Comparison of ENCODE assay signal across 22 cellular contexts in the genomic region with DNA sequence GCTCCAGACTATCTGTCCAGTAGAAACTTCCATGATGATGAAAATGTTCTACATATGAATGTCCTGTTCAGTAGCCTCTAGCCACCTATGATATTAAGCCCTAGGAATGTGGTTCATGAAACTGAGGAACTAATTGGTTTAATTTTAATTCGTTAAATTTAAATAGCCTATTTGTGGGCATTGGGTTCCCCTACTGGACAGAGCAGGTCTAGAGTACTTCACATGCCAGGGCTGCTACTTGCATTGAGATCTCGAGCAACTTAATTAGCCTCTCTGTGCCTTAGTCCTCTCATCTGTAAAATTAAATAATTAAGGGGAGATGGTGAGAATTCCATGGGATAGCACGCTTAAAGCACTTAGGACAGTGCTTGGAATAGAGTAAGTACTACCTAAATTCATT.
A peak's percentile ranks its signal among the peaks of the same experiment; 100 is the strongest.
DNase-seq lines count a peak whose midpoint lies in the region; ATAC-seq, FAIRE-seq and TF ChIP-seq lines count a peak whose summit lies in the region.
"Had no signal": no experiment of that assay in that cellular context is flagged by ENCODE, and none has a peak within 500 bp of the region (broad histone marks: within the 10 kb centered on the region; RNA-seq: fewer than 3 reads in every experiment).

No MANE protein-coding gene starts in this region.

- DNase-seq in AG10803 (ENCODE audit: low read depth) (no peak), NAMALWA (ENCODE audit: low spot score) (peak; percentile 2), astrocyte of the spinal cord (ENCODE audit: low read depth, low spot score) (no peak), keratinocyte (ENCODE audit: low read depth, low spot score) (no peak), globus pallidus (ENCODE audit: low spot score) (no peak)
- no peak for DNase-seq in activated naive CD4-positive, alpha-beta T cell treated with anti-CD3 and anti-CD28 coated beads, Interleukin-2, amount 50 U/mL, for 16 hours
- DNase-seq: activated CD8-positive, alpha-beta memory T cell treated with anti-CD3 and anti-CD28 coated beads for 24 hours; activated T-cell treated with anti-CD3 and anti-CD28 coated beads, Interleukin-2, amount 50 U/mL, for 72 hours; CD4-positive, alpha-beta memory T cell; DMS153; glutamatergic neuron; NCI-H1105; NCI-H526; stimulated activated CD8-positive, alpha-beta memory T cell treated with anti-CD3 and anti-CD28 coated beads, Interleukin-4, amount 100 ng/mL, for 48 hours; substantia nigra had no signal

- H3K9me3 ChIP-seq in keratinocyte (ENCODE audit: control insufficient read depth, low read depth, low read length): no peaks in the 10 kb centered on the region
- H3K9me3 ChIP-seq: SJSA1 had no signal

- no peak overlapping the region for H3K27ac ChIP-seq in keratinocyte (ENCODE audit: control insufficient read depth, insufficient read depth, low read length)
- H3K27ac ChIP-seq: SJSA1 had no signal

- no peak overlapping the region for H3K9ac ChIP-seq in keratinocyte (ENCODE audit: control insufficient read depth, extremely low read depth, insufficient read depth, low read length)

- H3K4me1 ChIP-seq in keratinocyte (ENCODE audit: control insufficient read depth, extremely low read depth, insufficient read depth, low read length): no peaks in the 10 kb centered on the region

- no peak for ATAC-seq in GM18858 (IDR thresholded peaks at IDR 0.05; ENCODE audit: unreplicated experiment)
- no peak for ATAC-seq in HG03439 (IDR thresholded peaks at IDR 0.05; ENCODE audit: unreplicated experiment)
- ATAC-seq: activated naive CD4-positive, alpha-beta T cell treated with anti-CD3 and anti-CD28 coated beads, Interleukin-2, amount 50 U/mL, for 72 hours; activated T-cell treated with anti-CD3 and anti-CD28 coated beads, Interleukin-2, amount 50 U/mL, for 72 hours; GM12878; left lobe of liver had no signal

- TF ChIP-seq CTCF in AG10803 (conservative IDR thresholded peaks at IDR 0.05; ENCODE audit: low read length) (0 out of 2 replicates have a peak, but pooled peaks have one; percentile 12), astrocyte of the spinal cord (IDR thresholded peaks at IDR 0.05; ENCODE audit: low read depth, low read length) (peak; percentile 13), keratinocyte (optimal IDR thresholded peaks at IDR 0.05 in 1 of 3, IDR thresholded peaks at IDR 0.05 in 1 of 3, conservative IDR thresholded peaks at IDR 0.05 in 1 of 3; ENCODE audit: extremely low read depth in 1 of 3, insufficient read depth in 2 of 3, low read length in 3 of 3) (peak in 2 of 3 experiments; percentile 9 to 20)

- dilution Hi-C loops in keratinocyte (cut with MboI; ENCODE audit: extremely low pct_ligation_motif_present, low sequenced_read_pairs): no loop called here

- no peaks in the 10 kb centered on the region for H3K9me1 ChIP-seq in keratinocyte (ENCODE audit: control insufficient read depth, extremely low read depth, insufficient read depth, low read length)

- H2AFZ ChIP-seq in keratinocyte (ENCODE audit: control insufficient read depth, low read length): no peak overlapping the region

- H3K27me3 ChIP-seq in keratinocyte (ENCODE audit: control insufficient read depth, extremely low read depth, insufficient read depth, low read length): no peaks in the 10 kb centered on the region
- H3K27me3 ChIP-seq: SJSA1 had no signal

- H3K4me3 ChIP-seq in AG10803 (ENCODE audit: low read length): no peak overlapping the region
- H3K4me3 ChIP-seq in astrocyte of the spinal cord (ENCODE audit: low read depth, low read length): no peak overlapping the region
- H3K4me3 ChIP-seq in keratinocyte (ENCODE audit: control insufficient read depth in 2 of 3, extremely low read depth in 1 of 3, insufficient read depth in 2 of 3, low read depth in 1 of 3, low read length in 3 of 3): no peak overlapping the region
- H3K4me3 ChIP-seq: GM12878, SJSA1 had no signal

- H3K4me2 ChIP-seq in keratinocyte (ENCODE audit: control insufficient read depth, extremely low read depth, insufficient read depth, low read depth, low read length): no peak overlapping the region

- no peaks in the 10 kb centered on the region for H4K20me1 ChIP-seq in keratinocyte (ENCODE audit: control insufficient read depth, extremely low read depth, insufficient read depth, low read length)

- H3K79me2 ChIP-seq in keratinocyte (ENCODE audit: control insufficient read depth, insufficient read depth, low read length): no peaks in the 10 kb centered on the region

- no peaks in the 10 kb centered on the region for H3K36me3 ChIP-seq in keratinocyte (ENCODE audit: control insufficient read depth in 2 of 2, extremely low read depth in 1 of 2, insufficient read depth in 2 of 2, low read length in 2 of 2)

- no peak for FAIRE-seq in keratinocyte (lab: Jason Lieb, UNC)
- FAIRE-seq: GM12878, urothelium cell line had no signal

- in situ Hi-C loops in astrocyte of the spinal cord (cut with HindIII; ENCODE audit: low sequenced_read_pairs): no loop called here
